ENCODE assay signal across 24 cellular contexts in genomic region chr10:10991144-10991543, GRCh38.
"Had no signal": no experiment of that assay in that cellular context is flagged by ENCODE, and none has a peak within 500 bp of the region (broad histone marks: within the 10 kb centered on the region; RNA-seq: fewer than 3 reads in every experiment).

No MANE protein-coding gene starts in this region.

- ATAC-seq: mucosa of descending colon; naive thymus-derived CD4-positive, alpha-beta T cell; pancreas; right cardiac atrium; sciatic nerve had no signal

- H3K4me3 ChIP-seq: left ventricle myocardium inferior, lung, mucosa of descending colon, pancreas, prostate gland, skin epidermis, suprapubic skin, thoracic aorta, tibial artery, uterus had no signal

- H3K27ac ChIP-seq: left ventricle myocardium inferior, pancreas, prostate gland, skin epidermis, suprapubic skin, thoracic aorta, tibial artery, uterus had no signal

- H3K36me3 ChIP-seq: left ventricle myocardium inferior, pancreas, prostate gland, suprapubic skin, thoracic aorta, tibial artery, uterus had no signal

- DNase-seq: hippocampal formation; immature natural killer cell; left ventricle myocardium inferior; midbrain; mucosa of descending colon; naive thymus-derived CD4-positive, alpha-beta T cell; nucleus accumbens; pancreas; posterior cingulate gyrus; retina; right cardiac atrium; stimulated activated CD4-positive, alpha-beta T cell treated with anti-CD3 and anti-CD28 coated beads, Interleukin-12 subunit alpha, Interleukin-12 subunit beta, amount 100 ng/mL, for 4 hours; stimulated activated CD4-positive, alpha-beta T cell treated with anti-CD3 and anti-CD28 coated beads, Interleukin-15, amount 100 ng/mL, for 24 hours; stimulated activated CD4-positive, alpha-beta T cell treated with anti-CD3 and anti-CD28 coated beads, Interleukin-2, amount 100 ng/mL, for 24 hours; stimulated activated CD4-positive, alpha-beta T cell treated with anti-CD3 and anti-CD28 coated beads, Interleukin-4, amount 100 ng/mL, for 1 hour; stimulated activated naive CD4-positive, alpha-beta T cell; tibial artery; uterus had no signal

- H3K4me1 ChIP-seq: left ventricle myocardium inferior, pancreas, prostate gland, suprapubic skin, tibial artery, uterus had no signal

- H3K27me3 ChIP-seq: suprapubic skin, tibial artery, uterus had no signal

- H3K9me3 ChIP-seq: mucosa of descending colon, pancreas, prostate gland, suprapubic skin, thoracic aorta, tibial artery, uterus had no signal
